ENCODE assay signal across 8 cellular contexts in the genomic region with DNA sequence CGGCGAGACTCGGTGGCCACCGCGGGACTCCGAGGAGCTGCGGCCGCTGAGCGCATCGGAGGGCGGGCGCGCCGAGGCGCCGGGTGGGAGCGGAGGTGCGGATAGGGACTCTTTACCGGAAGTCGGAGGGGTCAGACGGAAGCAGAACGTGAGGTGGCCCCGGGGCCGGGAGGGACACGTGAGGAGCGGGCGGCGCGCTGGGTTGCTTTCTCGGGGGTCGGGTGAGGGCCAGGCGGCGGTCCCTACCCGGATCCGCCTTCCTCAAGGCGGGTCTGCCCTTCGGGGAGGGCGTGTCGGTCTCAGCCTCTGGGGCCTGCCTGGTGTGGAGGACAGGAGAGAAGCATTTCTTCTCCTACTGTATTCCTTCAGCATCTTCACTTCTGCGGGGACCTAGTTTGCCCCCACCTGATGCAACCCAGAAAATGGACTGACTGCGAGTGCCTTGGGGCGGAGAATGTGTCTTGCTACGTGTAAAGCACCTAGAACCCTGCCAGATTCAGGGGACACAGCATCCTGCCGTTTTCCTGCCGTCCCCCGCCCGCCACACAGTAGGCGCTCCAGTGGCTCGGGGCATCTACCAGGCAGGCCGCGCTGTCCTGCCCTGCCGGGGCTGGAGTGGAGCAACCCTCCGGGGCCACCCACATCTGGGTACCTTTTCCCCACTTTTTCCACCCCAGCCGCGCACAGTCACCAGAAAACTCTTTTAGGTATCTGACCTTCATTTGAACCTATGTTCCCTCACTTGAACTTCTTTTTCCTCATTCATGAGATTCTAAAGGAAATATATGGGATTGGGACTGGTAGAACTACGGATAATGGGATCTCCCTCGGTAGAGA. TPM values are rescaled to one million over a fixed set of nuclear protein-coding genes. Genes with fewer than 3 reads are reported as not detected.
DNase-seq lines count a peak whose midpoint lies in the region; ATAC-seq and TF ChIP-seq lines count a peak whose summit lies in the region.

No MANE protein-coding gene starts in this region.

- H3K36me3 Mint-ChIP-seq in natural killer cell treated with Interleukin-12 subunit alpha and Interleukin-12 subunit beta and Interleukin-15 and Interleukin-18, amount 100 ng/mL, for 72 hours: no peaks in the 10 kb centered on the region

- H3K27me3 ChIP-seq in DOHH2 (ENCODE audit: control insufficient read depth, low read length) (no peaks in the 10 kb centered on the region), GM23248 (replicated peaks; ENCODE audit: insufficient read depth) (no peaks in the 10 kb centered on the region)

- peak overlapping the region; percentile 84 to 92 for H3K27ac Mint-ChIP-seq in natural killer cell treated with Interleukin-12 subunit alpha and Interleukin-12 subunit beta and Interleukin-15 and Interleukin-18, amount 100 ng/mL, for 72 hours

- peak overlapping the region; percentile 66 for H3K27ac ChIP-seq in DOHH2 (ENCODE audit: low read depth, low read length)
- peak overlapping the region; percentile 94 for H3K27ac ChIP-seq in GM23248

- peak overlapping the region; percentile 97 for H3K4me2 ChIP-seq in DOHH2 (ENCODE audit: low read length)
- H3K4me2 ChIP-seq in GM23248 (ENCODE audit: unreplicated experiment): peak overlapping the region; percentile 99

- no peaks in the 10 kb centered on the region for H3K9me3 Mint-ChIP-seq in natural killer cell treated with Interleukin-12 subunit alpha and Interleukin-12 subunit beta and Interleukin-15 and Interleukin-18, amount 100 ng/mL, for 72 hours

- no peaks in the 10 kb centered on the region for H3K27me3 Mint-ChIP-seq in natural killer cell treated with Interleukin-12 subunit alpha and Interleukin-12 subunit beta and Interleukin-15 and Interleukin-18, amount 100 ng/mL, for 72 hours

- H3K79me2 ChIP-seq in DOHH2 (ENCODE audit: control insufficient read depth, low read length): peaks cover 54% of the 10 kb centered on the region
- peaks cover 61% of the 10 kb centered on the region for H3K79me2 ChIP-seq in GM23248 (ENCODE audit: insufficient read depth)

- peak overlapping the region; percentile 96 for H3K4me3 Mint-ChIP-seq in natural killer cell treated with Interleukin-12 subunit alpha and Interleukin-12 subunit beta and Interleukin-15 and Interleukin-18, amount 100 ng/mL, for 72 hours

- H3K9ac ChIP-seq in GM23248: peak overlapping the region; percentile 91

- H4K20me1 ChIP-seq in DOHH2 (ENCODE audit: control insufficient read depth, insufficient read depth, low read depth, low read length) (peaks cover 5% of the 10 kb centered on the region; the same call in 1 of the 2 replicates), GM23248 (ENCODE audit: insufficient read depth) (peaks cover 17% of the 10 kb centered on the region)

- peak; percentile 95 for DNase-seq in GM23248
- DNase-seq in Kasumi-1 (lab: John Stamatoyannopoulos, UW): peak; percentile 94 to 95
- peak; percentile 90 for DNase-seq in RPMI8226
- DNase-seq in activated effector memory CD4-positive, alpha-beta T cell treated with Interleukin-2 at 50 U/mL for 16 hours: peak; percentile 80
- DNase-seq in fibroblast of the aortic adventitia (ENCODE audit: low read depth): peak; percentile 92
- DNase-seq in natural killer cell treated with Interleukin-12 subunit alpha and Interleukin-12 subunit beta and Interleukin-15 and Interleukin-18, amount 100 ng/mL, for 72 hours (ENCODE audit: low spot score): peak; percentile 90
- DNase-seq in stimulated activated naive CD4-positive, alpha-beta T cell (lab: John Stamatoyannopoulos, UW): peak; percentile 77 to 95 (median 84)

- H3K4me1 ChIP-seq in DOHH2 (ENCODE audit: control insufficient read depth, low read length) (peaks cover 28% of the 10 kb centered on the region), GM23248 (ENCODE audit: insufficient read depth) (peaks cover 22% of the 10 kb centered on the region)

- in situ Hi-C loops in GM23248 (cut with MboI): no loop called here

- peak overlapping the region; percentile 78 for H2AFZ ChIP-seq in GM23248

- H3K4me3 ChIP-seq in DOHH2 (ENCODE audit: low read length) (peak overlapping the region; percentile 82), GM23248 (peak overlapping the region; percentile 98), fibroblast of the aortic adventitia (ENCODE audit: low read depth, low read length) (peak overlapping the region; percentile 85)

- 1% methylated on average over 23 to 49 of the region's 57 CpGs for WGBS in GM23248 (ENCODE audit: low coverage in 1 of 2, low lambda C conversion rate in 2 of 2, missing lambda C conversion rate in 2 of 2), 2 experiments

- H3K9me3 ChIP-seq in DOHH2 (ENCODE audit: control insufficient read depth, insufficient read depth, low read length) (no peaks in the 10 kb centered on the region), GM23248 (ENCODE audit: low read depth) (no peaks in the 10 kb centered on the region)

- H3K36me3 ChIP-seq in DOHH2 (ENCODE audit: control insufficient read depth, low read length): peaks cover 18% of the 10 kb centered on the region
- no peaks in the 10 kb centered on the region for H3K36me3 ChIP-seq in GM23248 (ENCODE audit: low read depth)

- peak; percentile 89 to 91 for ATAC-seq in natural killer cell treated with Interleukin-12 subunit alpha and Interleukin-12 subunit beta and Interleukin-15 and Interleukin-18, amount 100 ng/mL, for 72 hours

- H3K9me2 ChIP-seq in DOHH2 (replicated peaks; ENCODE audit: control insufficient read depth, low read length): no peaks in the 10 kb centered on the region
- H3K9me2 ChIP-seq in GM23248 (ENCODE audit: insufficient read depth): no peaks in the 10 kb centered on the region

- H3F3A ChIP-seq in DOHH2 (ENCODE audit: control insufficient read depth, insufficient read depth) (no peaks in the 10 kb centered on the region), GM23248 (ENCODE audit: insufficient read depth) (peaks cover 29% of the 10 kb centered on the region)

- peak; percentile 5 for TF ChIP-seq CTCF in DOHH2 (IDR thresholded peaks at IDR 0.05; ENCODE audit: low read depth, low read length, poor library complexity, severe bottlenecking)
- TF ChIP-seq CTCF in fibroblast of the aortic adventitia (IDR thresholded peaks at IDR 0.05; ENCODE audit: insufficient read depth, low read length): no peak

- H3K4me1 Mint-ChIP-seq in natural killer cell treated with Interleukin-12 subunit alpha and Interleukin-12 subunit beta and Interleukin-15 and Interleukin-18, amount 100 ng/mL, for 72 hours (ENCODE audit: low read depth in 2 of 2): peaks cover 20 to 21% of the 10 kb centered on the region in 2 donors

RNA-seq across cellular contexts. Expression of gene ATXN2, which starts 0.6 kb away (rescaled TPM):
- 15.0 and 19.2 TPM in 2 replicates for total RNA-seq in GM23248 (2014; rRNA removed; shearing (Covaris generic))
- polyA plus RNA-seq in GM23248 (2016; fragmentation: Nextera tagmentation; extraction: Ambion mirVana): 46.2 and 56.4 TPM in 2 replicates
- total RNA-seq in fibroblast of the aortic adventitia (ENCODE audit: low replicate concordance): 45.7 and 114 TPM in 2 replicates
- 10 to 100 TPM; 32.8 to 67.7 TPM for total RNA-seq in natural killer cell treated with Interleukin-12 subunit alpha and Interleukin-12 subunit beta and Interleukin-15 and Interleukin-18, amount 100 ng/mL, for 72 hours

Comparison
In these comparisons a context has a peak if more than half of its experiments do, and no peak if none do; other contexts are left out.
1. Peak in every context shown above with its lines: DNase-seq, ATAC-seq, H3K4me3 ChIP-seq and H3K27ac ChIP-seq.